In the genomic region with DNA sequence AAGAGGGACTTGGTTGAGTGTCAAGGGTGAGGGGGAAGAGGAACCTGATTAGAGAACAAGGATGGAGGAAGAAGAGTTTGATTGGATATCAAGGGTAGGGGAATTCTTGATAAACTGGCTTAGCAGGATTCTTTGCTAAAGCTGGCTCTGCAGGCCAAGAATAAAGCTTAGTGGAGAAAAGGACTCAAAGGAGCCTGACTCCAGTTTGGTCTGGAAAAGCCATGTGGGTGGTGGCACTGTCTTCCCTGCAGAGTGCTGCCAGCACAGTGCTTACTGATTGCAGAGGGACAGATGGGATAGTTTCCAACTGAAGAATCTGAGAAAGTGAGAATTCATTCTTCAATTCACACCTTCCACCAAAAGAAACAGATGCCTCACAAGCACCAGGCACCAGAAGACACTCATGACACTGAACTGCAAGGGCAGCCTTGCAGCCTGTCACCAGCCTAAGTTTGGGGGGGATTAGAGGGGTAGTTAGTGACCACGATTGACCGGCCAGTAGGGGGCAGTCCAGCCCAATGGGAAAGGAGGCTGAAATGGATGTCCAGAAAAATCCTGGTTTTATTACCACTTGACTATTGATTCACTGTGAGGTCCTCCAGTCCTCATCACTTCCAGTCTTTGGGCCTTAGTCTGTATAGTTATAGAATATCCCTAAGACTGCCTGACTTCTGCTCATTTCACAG, we compare ENCODE assay signal across 8 cellular contexts.
DNase-seq lines count a peak whose midpoint lies in the region; ATAC-seq and TF ChIP-seq lines count a peak whose summit lies in the region.

No MANE protein-coding gene starts in this region.

- H3K4ac ChIP-seq in IMR-90 (ENCODE audit: low read depth, low read length), result no peak overlapping the region

- no peak overlapping the region for H3K56ac ChIP-seq in IMR-90 (ENCODE audit: extremely low read depth, insufficient read depth, low read length)

- H3K18ac ChIP-seq in IMR-90 (ENCODE audit: low read depth, low read length), result no peak overlapping the region

- no peak overlapping the region for H3K4me3 ChIP-seq in IMR-90 (ENCODE audit: insufficient read depth, low read depth, low read length)

- no peak overlapping the region for H4K8ac ChIP-seq in IMR-90 (ENCODE audit: low read depth in 2 of 2, low read length in 2 of 2)

- H3K36me3 Mint-ChIP-seq in mesothelial cell of epicardium, result peaks cover 1% of the 10 kb centered on the region

- in situ Hi-C loops in IMR-90 (cut with MboI; ENCODE audit: low sequenced_read_pairs), result no loop called here

- no peak overlapping the region for H4K5ac ChIP-seq in IMR-90 (ENCODE audit: low read depth, low read length)

- H3K14ac ChIP-seq in IMR-90 (replicated peaks; ENCODE audit: low read depth, low read length), result no peak overlapping the region

- dilution Hi-C loops in IMR-90 (cut with HindIII; ENCODE audit: low sequenced_read_pairs, unreplicated experiment), result no loop called here

- H3K9ac ChIP-seq in IMR-90 (ENCODE audit: low read depth, low read length), result no peak overlapping the region

- H2AK9ac ChIP-seq in IMR-90 (replicated peaks; ENCODE audit: low read depth, low read length, poor library complexity), result no peak overlapping the region

- TF ChIP-seq CTCF in GM10248 (IDR thresholded peaks at IDR 0.05; ENCODE audit: control extremely low read depth, extremely low read depth, low read depth, missing control alignments), result peak; percentile 70
- TF ChIP-seq CTCF in IMR-90 (conservative IDR thresholded peaks at IDR 0.05; ENCODE audit: low read depth, low read length), result peak; percentile 29
- peak; percentile 24 for TF ChIP-seq CTCF in mesothelial cell of epicardium (IDR thresholded peaks at IDR 0.05; ENCODE audit: unreplicated experiment)

- no peaks in the 10 kb centered on the region for H3K4me1 ChIP-seq in IMR-90 (ENCODE audit: control insufficient read depth, insufficient read depth, low read length)

- H4K20me1 ChIP-seq in IMR-90 (ENCODE audit: insufficient read depth, low read length), result no peaks in the 10 kb centered on the region

- peaks cover 35% of the 10 kb centered on the region for H3K27me3 Mint-ChIP-seq in mesothelial cell of epicardium (ENCODE audit: low read depth)

- no peak overlapping the region for H2BK5ac ChIP-seq in IMR-90 (ENCODE audit: low read depth, low read length, poor library complexity, severe bottlenecking)

- intact Hi-C loops in IMR-90 (cut with micrococcal nuclease), result no loop called here

- no peak overlapping the region for H3K4me2 ChIP-seq in IMR-90 (ENCODE audit: low read depth, low read length)

- no peak overlapping the region for H2BK120ac ChIP-seq in IMR-90 (ENCODE audit: low read depth, low read length)

- H3K9me3 Mint-ChIP-seq in mesothelial cell of epicardium, result peaks cover 15% of the 10 kb centered on the region

- no peak overlapping the region for H3K27ac Mint-ChIP-seq in mesothelial cell of epicardium

- H2BK20ac ChIP-seq in IMR-90 (ENCODE audit: low read depth, low read length), result no peak overlapping the region

- no CpG with 5 or more reads among the region's 2 CpGs for WGBS in IMR-90 (ENCODE audit: extremely low coverage in 2 of 2, insufficient read length in 1 of 2), 2 experiments

- H3K79me1 ChIP-seq in IMR-90 (ENCODE audit: low read depth in 1 of 2, low read length in 2 of 2), result no peaks in the 10 kb centered on the region

- H3K4me1 Mint-ChIP-seq in mesothelial cell of epicardium, result peaks cover 3% of the 10 kb centered on the region

- DNase-seq in GM10248 (ENCODE audit: extremely low spot score) (peak; percentile 65), IMR-90 (no peak), mesothelial cell of epicardium (ENCODE audit: low spot score in 2 of 2, unreplicated experiment in 2 of 2) (no peak), T-helper 9 cell (no peak), AG08395 (ENCODE audit: low spot score) (no peak)
- DNase-seq in activated CD4-positive, alpha-beta T cell treated with anti-CD3 and anti-CD28 coated beads, Interleukin-2, amount 50 U/mL, for 1 hour, result peak; percentile 2

- H3K4me3 Mint-ChIP-seq in mesothelial cell of epicardium, result no peak overlapping the region

- peaks cover 2% of the 10 kb centered on the region; the same call in 1 of the 2 replicates for H3K9me3 ChIP-seq in IMR-90 (ENCODE audit: control insufficient read depth, insufficient read depth, low read length)

- no peak overlapping the region for H3K27ac ChIP-seq in IMR-90 (ENCODE audit: insufficient read depth, low read length)

- H3K36me3 ChIP-seq in IMR-90 (ENCODE audit: control insufficient read depth, insufficient read depth, low read length), result no peaks in the 10 kb centered on the region

- no peak overlapping the region for H2AFZ ChIP-seq in IMR-90 (replicated peaks; ENCODE audit: low read length, poor library complexity)

- no peak for TF ChIP-seq POLR2A in IMR-90 (IDR thresholded peaks at IDR 0.05; ENCODE audit: low read depth, low read length)

- H2BK15ac ChIP-seq in IMR-90 (ENCODE audit: low read depth, low read length), result no peak overlapping the region

- BruUV-seq in IMR-90 (replicated peaks; lab: Mats Ljungman, UMichigan), result no TSS peak

- no peaks in the 10 kb centered on the region for H3K27me3 ChIP-seq in IMR-90 (ENCODE audit: control insufficient read depth, insufficient read depth, low read length)

- H4K91ac ChIP-seq in IMR-90 (ENCODE audit: insufficient read depth, low read depth, low read length), result no peak overlapping the region

- H3K9me1 ChIP-seq in IMR-90 (ENCODE audit: insufficient read depth, low read length), result no peaks in the 10 kb centered on the region

- ATAC-seq in IMR-90 (ENCODE audit: low read depth), result no peak
- ATAC-seq in HG02885 (IDR thresholded peaks at IDR 0.05; ENCODE audit: poor library complexity, unreplicated experiment), result no peak
- ATAC-seq in GM18868 (IDR thresholded peaks at IDR 0.05; ENCODE audit: unreplicated experiment), result no peak

- POLR2A ChIA-PET in GM10248 (lab: Yijun Ruan, JAX) (no interaction called here), IMR-90 (lab: Charles Lee; ENCODE audit: unreplicated experiment) (no interaction called here)

- no peak overlapping the region for H2AK5ac ChIP-seq in IMR-90 (ENCODE audit: low read depth, low read length)

- TF ChIP-seq RAD21 in IMR-90 (IDR thresholded peaks at IDR 0.05; ENCODE audit: low read length), result peak; percentile 25

- CTCF ChIA-PET in GM10248 (lab: Yijun Ruan, JAX) (interaction anchor here (0.6 to 5.2 kb wide), 13 partner anchors 8 to 386 kb away, joined by 3 to 79 read pairs (median 4); no protein-coding TSS in a partner anchor), IMR-90 (lab: Yijun Ruan, JAX) (no interaction called here)

- no peak overlapping the region for H3K23ac ChIP-seq in IMR-90 (ENCODE audit: low read depth, low read length)

TF ChIP-seq in IMR-90, 13 proteins besides CTCF, POLR2A, EP300 and RAD21:
- TF ChIP-seq, protein P1, sequence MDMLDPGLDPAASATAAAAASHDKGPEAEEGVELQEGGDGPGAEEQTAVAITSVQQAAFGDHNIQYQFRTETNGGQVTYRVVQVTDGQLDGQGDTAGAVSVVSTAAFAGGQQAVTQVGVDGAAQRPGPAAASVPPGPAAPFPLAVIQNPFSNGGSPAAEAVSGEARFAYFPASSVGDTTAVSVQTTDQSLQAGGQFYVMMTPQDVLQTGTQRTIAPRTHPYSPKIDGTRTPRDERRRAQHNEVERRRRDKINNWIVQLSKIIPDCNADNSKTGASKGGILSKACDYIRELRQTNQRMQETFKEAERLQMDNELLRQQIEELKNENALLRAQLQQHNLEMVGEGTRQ (IDR thresholded peaks at IDR 0.05; ENCODE audit: low read depth, low read length), result no peak
- no peak for TF ChIP-seq CEBPB (IDR thresholded peaks at IDR 0.05; ENCODE audit: low read depth, low read length)
- no peak for TF ChIP-seq RCOR1 (IDR thresholded peaks at IDR 0.05; ENCODE audit: insufficient replicate concordance, low read length)
- TF ChIP-seq, protein P2, sequence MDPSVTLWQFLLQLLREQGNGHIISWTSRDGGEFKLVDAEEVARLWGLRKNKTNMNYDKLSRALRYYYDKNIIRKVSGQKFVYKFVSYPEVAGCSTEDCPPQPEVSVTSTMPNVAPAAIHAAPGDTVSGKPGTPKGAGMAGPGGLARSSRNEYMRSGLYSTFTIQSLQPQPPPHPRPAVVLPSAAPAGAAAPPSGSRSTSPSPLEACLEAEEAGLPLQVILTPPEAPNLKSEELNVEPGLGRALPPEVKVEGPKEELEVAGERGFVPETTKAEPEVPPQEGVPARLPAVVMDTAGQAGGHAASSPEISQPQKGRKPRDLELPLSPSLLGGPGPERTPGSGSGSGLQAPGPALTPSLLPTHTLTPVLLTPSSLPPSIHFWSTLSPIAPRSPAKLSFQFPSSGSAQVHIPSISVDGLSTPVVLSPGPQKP (IDR thresholded peaks at IDR 0.05; ENCODE audit: borderline replicate concordance, low read depth, low read length), result no peak
- TF ChIP-seq CHD1 (IDR thresholded peaks at IDR 0.05; ENCODE audit: low read depth, low read length), result no peak
- TF ChIP-seq BHLHE40 (IDR thresholded peaks at IDR 0.05; ENCODE audit: low read depth, low read length), result no peak
- TF ChIP-seq RFX5 (IDR thresholded peaks at IDR 0.05; ENCODE audit: low read depth, low read length), result no peak
- TF ChIP-seq MXI1 (IDR thresholded peaks at IDR 0.05; ENCODE audit: borderline replicate concordance, low read depth, low read length), result no peak
- TF ChIP-seq MAZ (IDR thresholded peaks at IDR 0.05; ENCODE audit: borderline replicate concordance, low read depth, low read length), result no peak
- no peak for TF ChIP-seq MAFK (IDR thresholded peaks at IDR 0.05; ENCODE audit: low read depth, low read length)
- no peak for TF ChIP-seq FOS (IDR thresholded peaks at IDR 0.05; ENCODE audit: low read depth, low read length)
- no peak for TF ChIP-seq SMC3 (IDR thresholded peaks at IDR 0.05; ENCODE audit: low read depth, low read length)
- TF ChIP-seq NFE2L2 (IDR thresholded peaks at IDR 0.05; ENCODE audit: low read depth, low read length), result no peak

Comparison
In these comparisons a context has a peak if more than half of its experiments do, and no peak if none do; other contexts are left out.
1. DNase-seq: peak in GM10248 (single experiment) and activated CD4-positive, alpha-beta T cell treated with anti-CD3 and anti-CD28 coated beads, Interleukin-2, amount 50 U/mL, for 1 hour (single experiment); none in IMR-90 (single experiment), mesothelial cell of epicardium (0 of 2), T-helper 9 cell (single experiment) and AG08395 (single experiment).
2. Peak in every context shown above with its lines, with median percentiles within 50 percentile points of each other: CTCF ChIP-seq.